In genomic region chr11:66641834-66642233, GRCh38 we compare ENCODE assay signal across 11 cellular contexts. TPM values are rescaled to one million over a fixed set of nuclear protein-coding genes. Genes with fewer than 3 reads are reported as not detected.
A peak's percentile ranks its signal among the peaks of the same experiment; 100 is the strongest.
DNase-seq lines count a peak whose midpoint lies in the region; ATAC-seq, FAIRE-seq and TF ChIP-seq lines count a peak whose summit lies in the region.
"Had no signal": no experiment of that assay in that cellular context is flagged by ENCODE, and none has a peak within 500 bp of the region (broad histone marks: within the 10 kb centered on the region; RNA-seq: fewer than 3 reads in every experiment).

No MANE protein-coding gene starts in this region.

- H4K20me1 ChIP-seq in SU-DHL-6 (ENCODE audit: low read depth, low read length), result peaks cover 66% of the 10 kb centered on the region
- H4K20me1 ChIP-seq in smooth muscle cell (ENCODE audit: low read depth), result peaks cover 94% of the 10 kb centered on the region

- peaks cover 89% of the 10 kb centered on the region for H3K79me2 ChIP-seq in SU-DHL-6 (ENCODE audit: insufficient read depth, low read length)
- H3K79me2 ChIP-seq in smooth muscle cell (ENCODE audit: low read depth), result peaks cover 88% of the 10 kb centered on the region

- H3K4me3 ChIP-seq in SU-DHL-6 (ENCODE audit: insufficient read depth, low read length, poor library complexity, severe bottlenecking) (peak overlapping the region; percentile 95), fibroblast of the aortic adventitia (ENCODE audit: low read depth, low read length) (peak overlapping the region; percentile 91), smooth muscle cell (peak overlapping the region; percentile 88)

- peaks cover 21% of the 10 kb centered on the region for H3F3A ChIP-seq in SU-DHL-6 (ENCODE audit: insufficient read depth)
- peaks cover 21% of the 10 kb centered on the region for H3F3A ChIP-seq in smooth muscle cell (ENCODE audit: low read depth)

- H3K27me3 ChIP-seq in SU-DHL-6 (ENCODE audit: low read length) (no peaks in the 10 kb centered on the region), smooth muscle cell (ENCODE audit: low read depth) (no peaks in the 10 kb centered on the region)

- H3K27ac ChIP-seq in SU-DHL-6 (ENCODE audit: low read depth, low read length), result no peak overlapping the region
- H3K27ac ChIP-seq in smooth muscle cell (ENCODE audit: low read depth), result peak overlapping the region; percentile 55

- DNase-seq in NCI-H1436 (lab: John Stamatoyannopoulos, UW) (peak; percentile 38), NCI-H1436 treated with DMSO at 0.1 percent for 48 hours (lab: John Stamatoyannopoulos, UW) (no peak), fibroblast of the aortic adventitia (ENCODE audit: low read depth) (peak; percentile 30), smooth muscle cell (lab: John Stamatoyannopoulos, UW; ENCODE audit: unreplicated experiment) (no peak), frontal cortex (ENCODE audit: low spot score in 2 of 2) (no peak), medulla oblongata (ENCODE audit: extremely low spot score) (no peak)
- DNase-seq: ACHN, NCI-H524 had no signal

- ATAC-seq in GM21423 (IDR thresholded peaks at IDR 0.05; ENCODE audit: unreplicated experiment), result no peak

- no peaks in the 10 kb centered on the region for H3K9me3 ChIP-seq in SU-DHL-6 (ENCODE audit: insufficient read depth, low read length)
- no peaks in the 10 kb centered on the region for H3K9me3 ChIP-seq in smooth muscle cell (replicated peaks; ENCODE audit: low read depth)

- H3K36me3 ChIP-seq in SU-DHL-6 (ENCODE audit: low read length), result peaks cover 67% of the 10 kb centered on the region
- H3K36me3 ChIP-seq in smooth muscle cell (ENCODE audit: low read depth), result peaks cover 17% of the 10 kb centered on the region

- 54% methylated on average over 3 of the region's 3 CpGs for WGBS in smooth muscle cell (ENCODE audit: low lambda C conversion rate)

- H3K9me2 ChIP-seq in SU-DHL-6 (replicated peaks; ENCODE audit: insufficient read depth, low read length), result no peaks in the 10 kb centered on the region

- FAIRE-seq in frontal cortex (lab: Jason Lieb, UNC), result no peak
- FAIRE-seq: bronchial epithelial cell had no signal

- peak overlapping the region; percentile 92; the same call in 1 of the 2 replicates for H3K9ac ChIP-seq in SU-DHL-6 (ENCODE audit: low read length)
- peak overlapping the region; percentile 57 for H3K9ac ChIP-seq in smooth muscle cell (ENCODE audit: low read depth)

- TF ChIP-seq CTCF in SU-DHL-6 (IDR thresholded peaks at IDR 0.05; ENCODE audit: insufficient read depth, low read length, poor library complexity, severe bottlenecking) (no peak), fibroblast of the aortic adventitia (IDR thresholded peaks at IDR 0.05; ENCODE audit: insufficient read depth, low read length) (no peak), smooth muscle cell (IDR thresholded peaks at IDR 0.05; ENCODE audit: borderline replicate concordance, insufficient read depth, poor library complexity, severe bottlenecking) (no peak)

- H3K4me1 ChIP-seq in smooth muscle cell (ENCODE audit: low read depth), result peaks cover 40% of the 10 kb centered on the region

- H2AFZ ChIP-seq in SU-DHL-6 (ENCODE audit: low read depth, low read length, severe bottlenecking) (no peak overlapping the region), smooth muscle cell (ENCODE audit: low read depth) (no peak overlapping the region)

- H3K4me2 ChIP-seq in SU-DHL-6 (ENCODE audit: low read depth, low read length, poor library complexity, severe bottlenecking) (peak overlapping the region; percentile 95), smooth muscle cell (peak overlapping the region; percentile 96)

RNA-seq across cellular contexts. Expression of gene RBM4, which starts 3.3 kb away (rescaled TPM):
- total RNA-seq in fibroblast of the aortic adventitia (ENCODE audit: low replicate concordance), result 34.5 and 73.8 TPM in 2 replicates
- 110 and 125 TPM in 2 replicates for total RNA-seq in smooth muscle cell
- 121 and 150 TPM in 2 replicates for polyA plus RNA-seq in smooth muscle cell
- total RNA-seq in frontal cortex, result 137 TPM

RNA-seq across cellular contexts. Expression of gene RBM14, which starts 25.4 kb away (rescaled TPM):
- 11.4 and 26.9 TPM in 2 replicates for total RNA-seq in fibroblast of the aortic adventitia (ENCODE audit: low replicate concordance)
- 25.3 and 34.4 TPM in 2 replicates for total RNA-seq in smooth muscle cell
- 41.0 and 41.1 TPM in 2 replicates for polyA plus RNA-seq in smooth muscle cell
- 24.1 TPM for total RNA-seq in frontal cortex

RNA-seq across cellular contexts. Expression of gene RBM4B, which starts 35.9 kb away (rescaled TPM):
- total RNA-seq in fibroblast of the aortic adventitia (ENCODE audit: low replicate concordance) (7.5 and 23.9 TPM in 2 replicates), smooth muscle cell (17.0 and 17.6 TPM in 2 replicates), frontal cortex (102 TPM)
- 17.8 and 23.7 TPM in 2 replicates for polyA plus RNA-seq in smooth muscle cell

RNA-seq across cellular contexts. Expression of gene CCS, which starts 48.8 kb away (rescaled TPM):
- total RNA-seq in fibroblast of the aortic adventitia (ENCODE audit: low replicate concordance), result 28.3 and 54.4 TPM in 2 replicates
- 24.6 and 29.2 TPM in 2 replicates for total RNA-seq in smooth muscle cell
- 104 and 113 TPM in 2 replicates for polyA plus RNA-seq in smooth muscle cell
- 19.2 TPM for total RNA-seq in frontal cortex

RNA-seq across cellular contexts. Expression of gene CCDC87, which starts 49.0 kb away (rescaled TPM):
- total RNA-seq in fibroblast of the aortic adventitia (ENCODE audit: low replicate concordance), result 0.45 and 1.1 TPM in 2 replicates
- total RNA-seq in smooth muscle cell, result 2.5 TPM in 1 of 2 replicates, not detected in the other
- 0.56 and 0.91 TPM in 2 replicates for polyA plus RNA-seq in smooth muscle cell
- total RNA-seq in frontal cortex, result 1.2 TPM

Comparison
In these comparisons a context has a peak if more than half of its experiments do, and no peak if none do; other contexts are left out.
1. DNase-seq: peak in NCI-H1436 (single experiment) and fibroblast of the aortic adventitia (single experiment); none in NCI-H1436 treated with DMSO at 0.1 percent for 48 hours (single experiment), smooth muscle cell (single experiment), frontal cortex (0 of 2) and medulla oblongata (single experiment).
2. Peak in every context shown above with its lines, with median percentiles within 50 percentile points of each other: H3K4me3 ChIP-seq.